1 cellular context compared by ENCODE assay signal in the genomic region with DNA sequence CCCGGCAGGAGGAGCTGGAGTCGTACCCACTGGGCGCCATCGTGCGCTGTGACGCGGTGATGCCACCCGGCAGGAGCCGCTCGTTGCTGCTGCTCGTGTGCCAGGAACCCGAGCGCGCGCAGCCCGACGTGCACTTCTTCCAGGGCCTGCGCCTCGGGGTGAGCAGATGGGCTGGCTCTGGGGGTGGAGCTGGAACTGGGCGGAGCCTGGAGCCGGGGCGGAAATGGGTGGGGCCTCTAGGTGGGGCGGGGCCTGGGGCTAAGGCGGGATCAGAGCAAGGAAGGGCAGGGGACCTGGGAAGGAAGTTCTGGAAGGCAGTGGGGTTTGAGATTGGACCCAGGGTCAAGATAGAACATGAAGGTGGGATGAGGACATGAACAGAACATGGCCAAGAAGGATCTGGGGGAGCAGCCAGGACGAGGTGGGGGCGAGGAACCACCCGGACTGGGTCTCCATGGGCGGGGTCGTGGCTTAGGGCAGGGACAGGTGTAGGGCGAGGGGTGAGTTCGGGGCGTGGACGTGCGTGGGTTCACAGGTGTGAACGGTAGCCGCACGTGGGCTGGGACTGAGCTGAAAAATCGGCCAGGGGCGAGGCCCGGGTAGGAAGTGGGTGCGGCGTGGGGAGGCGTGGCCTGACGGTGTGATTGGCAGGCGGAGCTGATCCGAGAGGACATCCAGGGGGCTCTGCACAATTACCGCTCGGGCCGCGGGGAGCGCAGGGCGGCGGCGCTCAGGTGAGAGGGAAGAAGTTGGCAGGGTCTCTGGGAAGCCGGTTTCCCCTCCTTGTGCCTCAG.
TF ChIP-seq lines count a peak whose summit lies in the region.

No MANE protein-coding gene starts in this region.

TF ChIP-seq in K562, 482 proteins besides CTCF, POLR2A, EP300 and RAD21 (continued from another document and continues in another):
- TF ChIP-seq, protein P1, sequence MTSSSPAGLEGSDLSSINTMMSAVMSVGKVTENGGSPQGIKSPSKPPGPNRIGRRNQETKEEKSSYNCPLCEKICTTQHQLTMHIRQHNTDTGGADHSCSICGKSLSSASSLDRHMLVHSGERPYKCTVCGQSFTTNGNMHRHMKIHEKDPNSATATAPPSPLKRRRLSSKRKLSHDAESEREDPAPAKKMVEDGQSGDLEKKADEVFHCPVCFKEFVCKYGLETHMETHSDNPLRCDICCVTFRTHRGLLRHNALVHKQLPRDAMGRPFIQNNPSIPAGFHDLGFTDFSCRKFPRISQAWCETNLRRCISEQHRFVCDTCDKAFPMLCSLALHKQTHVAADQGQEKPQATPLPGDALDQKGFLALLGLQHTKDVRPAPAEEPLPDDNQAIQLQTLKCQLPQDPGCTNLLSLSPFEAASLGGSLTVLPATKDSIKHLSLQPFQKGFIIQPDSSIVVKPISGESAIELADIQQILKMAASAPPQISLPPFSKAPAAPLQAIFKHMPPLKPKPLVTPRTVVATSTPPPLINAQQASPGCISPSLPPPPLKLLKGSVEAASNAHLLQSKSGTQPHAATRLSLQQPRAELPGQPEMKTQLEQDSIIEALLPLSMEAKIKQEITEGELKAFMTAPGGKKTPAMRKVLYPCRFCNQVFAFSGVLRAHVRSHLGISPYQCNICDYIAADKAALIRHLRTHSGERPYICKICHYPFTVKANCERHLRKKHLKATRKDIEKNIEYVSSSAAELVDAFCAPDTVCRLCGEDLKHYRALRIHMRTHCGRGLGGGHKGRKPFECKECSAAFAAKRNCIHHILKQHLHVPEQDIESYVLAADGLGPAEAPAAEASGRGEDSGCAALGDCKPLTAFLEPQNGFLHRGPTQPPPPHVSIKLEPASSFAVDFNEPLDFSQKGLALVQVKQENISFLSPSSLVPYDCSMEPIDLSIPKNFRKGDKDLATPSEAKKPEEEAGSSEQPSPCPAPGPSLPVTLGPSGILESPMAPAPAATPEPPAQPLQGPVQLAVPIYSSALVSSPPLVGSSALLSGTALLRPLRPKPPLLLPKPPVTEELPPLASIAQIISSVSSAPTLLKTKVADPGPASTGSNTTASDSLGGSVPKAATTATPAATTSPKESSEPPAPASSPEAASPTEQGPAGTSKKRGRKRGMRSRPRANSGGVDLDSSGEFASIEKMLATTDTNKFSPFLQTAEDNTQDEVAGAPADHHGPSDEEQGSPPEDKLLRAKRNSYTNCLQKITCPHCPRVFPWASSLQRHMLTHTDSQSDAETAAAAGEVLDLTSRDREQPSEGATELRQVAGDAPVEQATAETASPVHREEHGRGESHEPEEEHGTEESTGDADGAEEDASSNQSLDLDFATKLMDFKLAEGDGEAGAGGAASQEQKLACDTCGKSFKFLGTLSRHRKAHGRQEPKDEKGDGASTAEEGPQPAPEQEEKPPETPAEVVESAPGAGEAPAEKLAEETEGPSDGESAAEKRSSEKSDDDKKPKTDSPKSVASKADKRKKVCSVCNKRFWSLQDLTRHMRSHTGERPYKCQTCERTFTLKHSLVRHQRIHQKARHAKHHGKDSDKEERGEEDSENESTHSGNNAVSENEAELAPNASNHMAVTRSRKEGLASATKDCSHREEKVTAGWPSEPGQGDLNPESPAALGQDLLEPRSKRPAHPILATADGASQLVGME (CRISPR knock-in tag; IDR thresholded peaks at IDR 0.05) = no peak
- TF ChIP-seq, protein P2, sequence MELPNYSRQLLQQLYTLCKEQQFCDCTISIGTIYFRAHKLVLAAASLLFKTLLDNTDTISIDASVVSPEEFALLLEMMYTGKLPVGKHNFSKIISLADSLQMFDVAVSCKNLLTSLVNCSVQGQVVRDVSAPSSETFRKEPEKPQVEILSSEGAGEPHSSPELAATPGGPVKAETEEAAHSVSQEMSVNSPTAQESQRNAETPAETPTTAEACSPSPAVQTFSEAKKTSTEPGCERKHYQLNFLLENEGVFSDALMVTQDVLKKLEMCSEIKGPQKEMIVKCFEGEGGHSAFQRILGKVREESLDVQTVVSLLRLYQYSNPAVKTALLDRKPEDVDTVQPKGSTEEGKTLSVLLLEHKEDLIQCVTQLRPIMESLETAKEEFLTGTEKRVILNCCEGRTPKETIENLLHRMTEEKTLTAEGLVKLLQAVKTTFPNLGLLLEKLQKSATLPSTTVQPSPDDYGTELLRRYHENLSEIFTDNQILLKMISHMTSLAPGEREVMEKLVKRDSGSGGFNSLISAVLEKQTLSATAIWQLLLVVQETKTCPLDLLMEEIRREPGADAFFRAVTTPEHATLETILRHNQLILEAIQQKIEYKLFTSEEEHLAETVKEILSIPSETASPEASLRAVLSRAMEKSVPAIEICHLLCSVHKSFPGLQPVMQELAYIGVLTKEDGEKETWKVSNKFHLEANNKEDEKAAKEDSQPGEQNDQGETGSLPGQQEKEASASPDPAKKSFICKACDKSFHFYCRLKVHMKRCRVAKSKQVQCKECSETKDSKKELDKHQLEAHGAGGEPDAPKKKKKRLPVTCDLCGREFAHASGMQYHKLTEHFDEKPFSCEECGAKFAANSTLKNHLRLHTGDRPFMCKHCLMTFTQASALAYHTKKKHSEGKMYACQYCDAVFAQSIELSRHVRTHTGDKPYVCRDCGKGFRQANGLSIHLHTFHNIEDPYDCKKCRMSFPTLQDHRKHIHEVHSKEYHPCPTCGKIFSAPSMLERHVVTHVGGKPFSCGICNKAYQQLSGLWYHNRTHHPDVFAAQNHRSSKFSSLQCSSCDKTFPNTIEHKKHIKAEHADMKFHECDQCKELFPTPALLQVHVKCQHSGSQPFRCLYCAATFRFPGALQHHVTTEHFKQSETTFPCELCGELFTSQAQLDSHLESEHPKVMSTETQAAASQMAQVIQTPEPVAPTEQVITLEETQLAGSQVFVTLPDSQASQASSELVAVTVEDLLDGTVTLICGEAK (IDR thresholded peaks at IDR 0.05) = peak; percentile 59; the same call in 1 of the 2 replicates
- TF ChIP-seq, protein P2 (CRISPR knock-in tag; IDR thresholded peaks at IDR 0.05) = no peak
- TF ChIP-seq, protein P3, sequence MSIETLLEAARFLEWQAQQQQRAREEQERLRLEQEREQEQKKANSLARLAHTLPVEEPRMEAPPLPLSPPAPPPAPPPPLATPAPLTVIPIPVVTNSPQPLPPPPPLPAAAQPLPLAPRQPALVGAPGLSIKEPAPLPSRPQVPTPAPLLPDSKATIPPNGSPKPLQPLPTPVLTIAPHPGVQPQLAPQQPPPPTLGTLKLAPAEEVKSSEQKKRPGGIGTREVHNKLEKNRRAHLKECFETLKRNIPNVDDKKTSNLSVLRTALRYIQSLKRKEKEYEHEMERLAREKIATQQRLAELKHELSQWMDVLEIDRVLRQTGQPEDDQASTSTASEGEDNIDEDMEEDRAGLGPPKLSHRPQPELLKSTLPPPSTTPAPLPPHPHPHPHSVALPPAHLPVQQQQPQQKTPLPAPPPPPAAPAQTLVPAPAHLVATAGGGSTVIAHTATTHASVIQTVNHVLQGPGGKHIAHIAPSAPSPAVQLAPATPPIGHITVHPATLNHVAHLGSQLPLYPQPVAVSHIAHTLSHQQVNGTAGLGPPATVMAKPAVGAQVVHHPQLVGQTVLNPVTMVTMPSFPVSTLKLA (conservative IDR thresholded peaks at IDR 0.05) = peak; percentile 92 to 93
- TF ChIP-seq ZNF316 (IDR thresholded peaks at IDR 0.05) = 0 out of 2 replicates have a peak, but pooled peaks have one; percentile 3
- peak in 1 of 2 experiments; percentile 95; a peak in 2 of 4 replicates for TF ChIP-seq HDAC1 (IDR thresholded peaks at IDR 0.05)
- peak; percentile 6; the same call in 1 of the 2 replicates for TF ChIP-seq CTBP1 (IDR thresholded peaks at IDR 0.05; ENCODE audit: borderline replicate concordance)
- peak; percentile 14 for TF ChIP-seq CCNT2 (IDR thresholded peaks at IDR 0.05; ENCODE audit: borderline replicate concordance, extremely low read depth, insufficient read length, low read depth, low read length)
- peak; percentile 71; the same call in 1 of the 2 replicates for TF ChIP-seq ZNF175 (CRISPR knock-in tag; IDR thresholded peaks at IDR 0.05; ENCODE audit: low read depth)
- TF ChIP-seq TEAD4 (IDR thresholded peaks at IDR 0.05; ENCODE audit: low read length) = no peak
- no peak for TF ChIP-seq TEAD4 (CRISPR knock-in tag; IDR thresholded peaks at IDR 0.05; ENCODE audit: borderline replicate concordance)
- peak; percentile 70 for TF ChIP-seq ELF2 (CRISPR knock-in tag; IDR thresholded peaks at IDR 0.05)
- TF ChIP-seq MTA3 (IDR thresholded peaks at IDR 0.05; ENCODE audit: borderline replicate concordance) = peak; percentile 58; the same call in 1 of the 2 replicates
- TF ChIP-seq, protein P4, sequence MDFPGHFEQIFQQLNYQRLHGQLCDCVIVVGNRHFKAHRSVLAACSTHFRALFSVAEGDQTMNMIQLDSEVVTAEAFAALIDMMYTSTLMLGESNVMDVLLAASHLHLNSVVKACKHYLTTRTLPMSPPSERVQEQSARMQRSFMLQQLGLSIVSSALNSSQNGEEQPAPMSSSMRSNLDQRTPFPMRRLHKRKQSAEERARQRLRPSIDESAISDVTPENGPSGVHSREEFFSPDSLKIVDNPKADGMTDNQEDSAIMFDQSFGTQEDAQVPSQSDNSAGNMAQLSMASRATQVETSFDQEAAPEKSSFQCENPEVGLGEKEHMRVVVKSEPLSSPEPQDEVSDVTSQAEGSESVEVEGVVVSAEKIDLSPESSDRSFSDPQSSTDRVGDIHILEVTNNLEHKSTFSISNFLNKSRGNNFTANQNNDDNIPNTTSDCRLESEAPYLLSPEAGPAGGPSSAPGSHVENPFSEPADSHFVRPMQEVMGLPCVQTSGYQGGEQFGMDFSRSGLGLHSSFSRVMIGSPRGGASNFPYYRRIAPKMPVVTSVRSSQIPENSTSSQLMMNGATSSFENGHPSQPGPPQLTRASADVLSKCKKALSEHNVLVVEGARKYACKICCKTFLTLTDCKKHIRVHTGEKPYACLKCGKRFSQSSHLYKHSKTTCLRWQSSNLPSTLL (IDR thresholded peaks at IDR 0.05) = 0 out of 2 replicates have a peak, but pooled peaks have one; percentile 32
- TF ChIP-seq, protein P5, sequence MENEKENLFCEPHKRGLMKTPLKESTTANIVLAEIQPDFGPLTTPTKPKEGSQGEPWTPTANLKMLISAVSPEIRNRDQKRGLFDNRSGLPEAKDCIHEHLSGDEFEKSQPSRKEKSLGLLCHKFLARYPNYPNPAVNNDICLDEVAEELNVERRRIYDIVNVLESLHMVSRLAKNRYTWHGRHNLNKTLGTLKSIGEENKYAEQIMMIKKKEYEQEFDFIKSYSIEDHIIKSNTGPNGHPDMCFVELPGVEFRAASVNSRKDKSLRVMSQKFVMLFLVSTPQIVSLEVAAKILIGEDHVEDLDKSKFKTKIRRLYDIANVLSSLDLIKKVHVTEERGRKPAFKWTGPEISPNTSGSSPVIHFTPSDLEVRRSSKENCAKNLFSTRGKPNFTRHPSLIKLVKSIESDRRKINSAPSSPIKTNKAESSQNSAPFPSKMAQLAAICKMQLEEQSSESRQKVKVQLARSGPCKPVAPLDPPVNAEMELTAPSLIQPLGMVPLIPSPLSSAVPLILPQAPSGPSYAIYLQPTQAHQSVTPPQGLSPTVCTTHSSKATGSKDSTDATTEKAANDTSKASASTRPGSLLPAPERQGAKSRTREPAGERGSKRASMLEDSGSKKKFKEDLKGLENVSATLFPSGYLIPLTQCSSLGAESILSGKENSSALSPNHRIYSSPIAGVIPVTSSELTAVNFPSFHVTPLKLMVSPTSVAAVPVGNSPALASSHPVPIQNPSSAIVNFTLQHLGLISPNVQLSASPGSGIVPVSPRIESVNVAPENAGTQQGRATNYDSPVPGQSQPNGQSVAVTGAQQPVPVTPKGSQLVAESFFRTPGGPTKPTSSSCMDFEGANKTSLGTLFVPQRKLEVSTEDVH (IDR thresholded peaks at IDR 0.05; ENCODE audit: low read depth, partially characterized antibody) = no peak
- peak; percentile 76 for TF ChIP-seq MIER1 (IDR thresholded peaks at IDR 0.05; ENCODE audit: low read depth)
- TF ChIP-seq, protein P6, sequence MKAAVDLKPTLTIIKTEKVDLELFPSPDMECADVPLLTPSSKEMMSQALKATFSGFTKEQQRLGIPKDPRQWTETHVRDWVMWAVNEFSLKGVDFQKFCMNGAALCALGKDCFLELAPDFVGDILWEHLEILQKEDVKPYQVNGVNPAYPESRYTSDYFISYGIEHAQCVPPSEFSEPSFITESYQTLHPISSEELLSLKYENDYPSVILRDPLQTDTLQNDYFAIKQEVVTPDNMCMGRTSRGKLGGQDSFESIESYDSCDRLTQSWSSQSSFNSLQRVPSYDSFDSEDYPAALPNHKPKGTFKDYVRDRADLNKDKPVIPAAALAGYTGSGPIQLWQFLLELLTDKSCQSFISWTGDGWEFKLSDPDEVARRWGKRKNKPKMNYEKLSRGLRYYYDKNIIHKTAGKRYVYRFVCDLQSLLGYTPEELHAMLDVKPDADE (conservative IDR thresholded peaks at IDR 0.05; ENCODE audit: control insufficient read depth, low read depth, low read length) = peak; percentile 74
- TF ChIP-seq ZNF780A (CRISPR knock-in tag; IDR thresholded peaks at IDR 0.05) = no peak
- TF ChIP-seq, protein P7, sequence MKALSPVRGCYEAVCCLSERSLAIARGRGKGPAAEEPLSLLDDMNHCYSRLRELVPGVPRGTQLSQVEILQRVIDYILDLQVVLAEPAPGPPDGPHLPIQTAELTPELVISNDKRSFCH (CRISPR knock-in tag; IDR thresholded peaks at IDR 0.05) = no peak
- TF ChIP-seq, protein P7 (tag; IDR thresholded peaks at IDR 0.05) = peak; percentile 69
- peak; percentile 58 for TF ChIP-seq HMGN3 (IDR thresholded peaks at IDR 0.05; ENCODE audit: borderline replicate concordance, extremely low read depth, insufficient read length, low read depth, low read length)
